ENCODE assay signal across 1 cellular context in genomic region chr17:75326587-75326955, GRCh38.
TF ChIP-seq lines count a peak whose summit lies in the region.

No MANE protein-coding gene starts in this region.

TF ChIP-seq in IMR-90, 13 proteins besides CTCF, POLR2A, EP300 and RAD21 (continued from another document):
- TF ChIP-seq FOS (IDR thresholded peaks at IDR 0.05; ENCODE audit: low read depth, low read length) (no peak), RCOR1 (IDR thresholded peaks at IDR 0.05; ENCODE audit: insufficient replicate concordance, low read length) (no peak)
